In the genomic region with DNA sequence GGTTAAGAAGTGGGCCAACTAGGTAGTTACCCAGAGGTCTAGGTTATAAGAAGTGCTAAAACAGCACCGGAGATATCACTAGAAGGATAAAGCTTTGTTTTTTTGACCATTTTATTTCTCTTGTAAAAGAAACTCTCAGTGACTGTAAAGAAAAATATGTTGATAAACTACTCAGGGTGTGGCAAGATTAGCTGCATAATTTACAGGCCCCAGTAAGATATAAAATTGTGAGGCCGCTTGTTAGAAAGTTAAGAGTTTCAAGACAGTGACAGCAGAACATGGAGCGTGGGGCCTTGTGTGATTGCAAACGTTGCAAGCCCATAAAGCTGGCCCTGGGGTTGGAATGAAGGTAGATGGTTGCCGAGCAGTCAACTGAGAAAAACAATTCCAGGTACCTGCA, we compare ENCODE assay signal across 33 cellular contexts.
"Had no signal": no experiment of that assay in that cellular context is flagged by ENCODE, and none has a peak within 500 bp of the region (broad histone marks: within the 10 kb centered on the region; RNA-seq: fewer than 3 reads in every experiment).

No MANE protein-coding gene starts in this region.

- H3K4me3 ChIP-seq: adrenal gland, ascending aorta, body of pancreas, breast epithelium, cardiac muscle cell had no signal

- DNase-seq: activated effector memory CD4-positive, alpha-beta T cell treated with anti-CD3 and anti-CD28 coated beads, Interleukin-2, amount 50 U/mL, for 16 hours; activated effector memory CD4-positive, alpha-beta T cell treated with Interleukin-2 at 50 U/mL for 16 hours; activated gamma-delta T cell; activated gamma-delta T cell treated with Interleukin-2 at 50 U/mL for 16 hours; activated naive CD4-positive, alpha-beta T cell; activated naive CD4-positive, alpha-beta T cell treated with anti-CD3 and anti-CD28 coated beads for 36 hours; activated naive CD4-positive, alpha-beta T cell treated with anti-CD3 and anti-CD28 coated beads, Interleukin-2, amount 10 ng/mL, durations not matched to agents 7 days and 5 days; activated naive CD4-positive, alpha-beta T cell treated with anti-CD3 and anti-CD28 coated beads, Interleukin-2, amount 50 U/mL, for 16 hours; activated naive CD4-positive, alpha-beta T cell treated with Interleukin-2 at 50 U/mL for 16 hours; activated naive CD8-positive, alpha-beta T cell treated with anti-CD3 and anti-CD28 coated beads for 36 hours; activated naive CD8-positive, alpha-beta T cell treated with anti-CD3 and anti-CD28 coated beads, Interleukin-2, amount 10 ng/mL, durations not matched to agents 7 days and 5 days; activated naive CD8-positive, alpha-beta T cell treated with anti-CD3 and anti-CD28 coated beads, Interleukin-2, amount 50 U/mL, for 24 hours; activated T-cell treated with anti-CD3 and anti-CD28 coated beads for 4 hours; activated T-cell treated with anti-CD3 and anti-CD28 coated beads, Interleukin-2, amount 50 U/mL, for 1 hour; activated T-cell treated with anti-CD3 and anti-CD28 coated beads, Interleukin-2, amount 50 U/mL, for 24 hours; activated T-cell treated with anti-CD3 and anti-CD28 coated beads, Interleukin-2, amount 50 U/mL, for 4 hours; activated T-cell treated with anti-CD3 and anti-CD28 coated beads, Interleukin-2, amount 50 U/mL, for 48 hours; activated T-cell treated with anti-CD3 and anti-CD28 coated beads, Interleukin-2, amount 50 U/mL, for 72 hours; adrenal gland; amniotic stem cell; amygdala; anterior cingulate cortex; aorta; body of pancreas; brain microvascular endothelial cell; caudate nucleus; central memory CD4-positive, alpha-beta T cell; cerebellar nuclear complex had no signal

- H3K4me1 ChIP-seq: adrenal gland, ascending aorta, body of pancreas, breast epithelium had no signal

- ATAC-seq: activated naive CD4-positive, alpha-beta T cell treated with anti-CD3 and anti-CD28 coated beads, Interleukin-2, amount 50 U/mL, for 72 hours; activated naive CD8-positive, alpha-beta T cell treated with anti-CD3 and anti-CD28 coated beads, Interleukin-2, amount 50 U/mL, for 24 hours; activated T-cell treated with anti-CD3 and anti-CD28 coated beads, Interleukin-2, amount 50 U/mL, for 4 hours; activated T-cell treated with anti-CD3 and anti-CD28 coated beads, Interleukin-2, amount 50 U/mL, for 72 hours; activated T-helper 17 cell treated with anti-CD3 and anti-CD28 coated beads, Interleukin-2, amount 50 U/mL, for 72 hours; body of pancreas had no signal

- H3K9me3 ChIP-seq: adrenal gland, ascending aorta, body of pancreas, breast epithelium had no signal

- H3K36me3 ChIP-seq: adrenal gland, ascending aorta, brain microvascular endothelial cell, breast epithelium, cardiac muscle cell had no signal
